ENCODE assay signal across 21 cellular contexts in the genomic region with DNA sequence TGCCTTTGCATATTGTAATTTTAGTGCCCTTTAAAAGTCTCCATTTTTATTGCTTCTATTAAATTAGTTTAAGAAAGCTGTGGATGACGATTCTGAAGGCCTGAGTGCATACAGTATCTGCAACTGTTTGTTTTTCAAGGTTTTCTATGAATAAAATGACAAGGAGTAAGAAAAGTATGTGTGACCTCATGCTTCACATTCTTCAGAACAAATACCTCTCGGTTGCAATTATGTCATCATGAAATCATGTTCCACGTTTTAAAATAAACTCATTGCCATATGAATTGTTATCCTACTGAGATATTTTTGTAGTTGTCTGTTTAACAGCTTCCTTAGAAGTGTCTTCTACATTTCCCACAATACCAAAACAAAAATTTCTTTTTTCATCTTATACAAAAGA.
DNase-seq lines count a peak whose midpoint lies in the region; ATAC-seq, FAIRE-seq and TF ChIP-seq lines count a peak whose summit lies in the region.
"Had no signal": no experiment of that assay in that cellular context is flagged by ENCODE, and none has a peak within 500 bp of the region (broad histone marks: within the 10 kb centered on the region; RNA-seq: fewer than 3 reads in every experiment).

No MANE protein-coding gene starts in this region.

- WGBS in HepG2 (ENCODE audit: low lambda C conversion rate) = 3% methylated on average over 3 of the region's 3 CpGs
- WGBS in right lobe of liver (ENCODE audit: insufficient coverage, low coverage, low lambda C conversion rate, missing lambda C conversion rate) = 28% methylated on average over 3 of the region's 3 CpGs
- no CpG with 5 or more reads among the region's 3 CpGs for WGBS in mesenchymal stem cell

- H3K4me3 ChIP-seq in HepG2 (replicated peaks in 1 of 3; ENCODE audit: insufficient read depth in 1 of 3, low read depth in 2 of 3, low read length in 3 of 3) = no peak overlapping the region
- no peak overlapping the region for H3K4me3 ChIP-seq in right lobe of liver
- no peak overlapping the region for H3K4me3 ChIP-seq in epithelial cell of proximal tubule (ENCODE audit: low read depth, low read length)
- H3K4me3 ChIP-seq in mesenchymal stem cell (ENCODE audit: insufficient read depth in 1 of 2, low read depth in 1 of 2, low read length in 2 of 2) = no peak overlapping the region
- no peak overlapping the region for H3K4me3 ChIP-seq in dorsolateral prefrontal cortex
- H3K4me3 ChIP-seq: BLaER1, GM12878 had no signal

- ATAC-seq in HepG2 = no peak
- no peak for ATAC-seq in right lobe of liver
- no peak for ATAC-seq in HG02571 (IDR thresholded peaks at IDR 0.05; ENCODE audit: unreplicated experiment)
- ATAC-seq: GM12878, PC-3 had no signal

- H3K4me1 ChIP-seq in HepG2 (ENCODE audit: insufficient read depth, low read length) (no peaks in the 10 kb centered on the region), right lobe of liver (no peaks in the 10 kb centered on the region), mesenchymal stem cell (ENCODE audit: control insufficient read depth, insufficient read depth, low read depth, low read length) (peaks cover 5% of the 10 kb centered on the region)
- H3K4me1 ChIP-seq: BLaER1 had no signal

- no peak for TF ChIP-seq POLR2A in HepG2 (IDR thresholded peaks at IDR 0.05; ENCODE audit: insufficient read depth in 1 of 2, low read depth in 2 of 2, low read length in 2 of 2)
- no peak for TF ChIP-seq POLR2A in right lobe of liver (IDR thresholded peaks at IDR 0.05)

- H3K79me1 ChIP-seq in mesenchymal stem cell (replicated peaks; ENCODE audit: low read length, poor library complexity, severe bottlenecking) = no peaks in the 10 kb centered on the region

- no peak overlapping the region for H4K91ac ChIP-seq in mesenchymal stem cell (ENCODE audit: low read length)

- POLR2A ChIA-PET in HepG2 (lab: Yijun Ruan, JAX) = no interaction called here

- CTCF ChIA-PET in HepG2 (lab: Yijun Ruan, JAX; ENCODE audit: low intra/inter-chr PET ratio, low total read pairs) = no interaction called here

- TF ChIP-seq CTCF in HepG2 (CRISPR knock-in tag; IDR thresholded peaks at IDR 0.05) (no peak), right lobe of liver (IDR thresholded peaks at IDR 0.05) (no peak), epithelial cell of proximal tubule (conservative IDR thresholded peaks at IDR 0.05; ENCODE audit: low read depth, low read length) (no peak), D721Med (IDR thresholded peaks at IDR 0.05; ENCODE audit: insufficient read depth, missing control alignments) (no peak), dorsolateral prefrontal cortex (IDR thresholded peaks at IDR 0.05 in 54 of 56, conservative IDR thresholded peaks at IDR 0.05 in 2 of 56; ENCODE audit: low read depth in 1 of 56, partially characterized antibody in 56 of 56) (no peak)

- in situ Hi-C loops in HepG2 (cut with HindIII; ENCODE audit: extremely low pct_ligation_motif_present, low pct_unique_long_range_greater_than_20kb) = no loop called here

- no peak overlapping the region for H3K4me2 ChIP-seq in HepG2 (ENCODE audit: low read depth, low read length)
- no peak overlapping the region for H3K4me2 ChIP-seq in mesenchymal stem cell (ENCODE audit: low read length, poor library complexity, severe bottlenecking)
- H3K4me2 ChIP-seq: BLaER1 had no signal

- no peak overlapping the region for H3K4ac ChIP-seq in mesenchymal stem cell (ENCODE audit: low read depth in 1 of 2, low read length in 2 of 2)

- FAIRE-seq in HepG2 (lab: Jason Lieb, UNC) (no peak), D721Med (lab: Jason Lieb, UNC) (no peak)
- FAIRE-seq: G401.6, GM12878 had no signal

- no peaks in the 10 kb centered on the region; a peak in 1 of 5 replicates for H3K27me3 ChIP-seq in HepG2 (ENCODE audit: control insufficient read depth in 1 of 2, insufficient read depth in 2 of 2, low read length in 2 of 2)
- H3K27me3 ChIP-seq in right lobe of liver = no peaks in the 10 kb centered on the region
- no peaks in the 10 kb centered on the region for H3K27me3 ChIP-seq in mesenchymal stem cell (ENCODE audit: control insufficient read depth in 1 of 2, insufficient read depth in 1 of 2, low read length in 2 of 2)
- H3K27me3 ChIP-seq in dorsolateral prefrontal cortex = no peaks in the 10 kb centered on the region
- H3K27me3 ChIP-seq: BLaER1 had no signal

- H2BK12ac ChIP-seq in mesenchymal stem cell (ENCODE audit: low read length in 2 of 2) = no peak overlapping the region

- H3K27ac ChIP-seq in HepG2 (ENCODE audit: extremely low read length, insufficient read depth, low read length) (no peak overlapping the region), right lobe of liver (no peak overlapping the region), mesenchymal stem cell (ENCODE audit: low read length, poor library complexity, severe bottlenecking) (peak overlapping the region; percentile 87), dorsolateral prefrontal cortex (no peak overlapping the region)
- H3K27ac ChIP-seq: 22Rv1, BLaER1 had no signal

- H3K9me3 ChIP-seq in HepG2 (ENCODE audit: low read length) = no peaks in the 10 kb centered on the region
- no peaks in the 10 kb centered on the region for H3K9me3 ChIP-seq in right lobe of liver
- peaks cover 3% of the 10 kb centered on the region for H3K9me3 ChIP-seq in mesenchymal stem cell (ENCODE audit: control insufficient read depth, low read length)
- H3K9me3 ChIP-seq: BLaER1 had no signal

- H3K23ac ChIP-seq in mesenchymal stem cell (ENCODE audit: low read length in 2 of 2) = no peak overlapping the region

- H3K9ac ChIP-seq in HepG2 (ENCODE audit: insufficient read depth, low read depth, low read length) (no peak overlapping the region), mesenchymal stem cell (ENCODE audit: low read length) (no peak overlapping the region)
- H3K9ac ChIP-seq: BLaER1 had no signal

- BruUV-seq in HepG2 (replicated peaks; lab: Mats Ljungman, UMichigan) = no TSS peak

- H3K14ac ChIP-seq in mesenchymal stem cell (ENCODE audit: low read length in 2 of 2) = no peak overlapping the region

- TF ChIP-seq RAD21 in HepG2 (CRISPR knock-in tag; IDR thresholded peaks at IDR 0.05) = no peak

- intact Hi-C loops in HepG2 (cut with micrococcal nuclease; ENCODE audit: unreplicated experiment) (no loop called here), right lobe of liver (cut with DNase I) (no loop called here), dorsolateral prefrontal cortex (cut with DNase I) (no loop called here)

- H3K36me3 ChIP-seq in HepG2 (replicated peaks in 1 of 2; ENCODE audit: control insufficient read depth in 1 of 2, insufficient read depth in 2 of 2, low read length in 2 of 2) (no peaks in the 10 kb centered on the region), right lobe of liver (no peaks in the 10 kb centered on the region), mesenchymal stem cell (ENCODE audit: control insufficient read depth in 1 of 2, insufficient read depth in 2 of 2, low read depth in 1 of 2, low read length in 2 of 2) (no peaks in the 10 kb centered on the region)
- H3K36me3 ChIP-seq: BLaER1 had no signal

- H2BK15ac ChIP-seq in mesenchymal stem cell (ENCODE audit: low read depth, poor library complexity, severe bottlenecking) = no peak overlapping the region

- no peak overlapping the region for H2BK5ac ChIP-seq in mesenchymal stem cell (ENCODE audit: low read depth, low read length, poor library complexity, severe bottlenecking)

- no peaks in the 10 kb centered on the region for H4K20me1 ChIP-seq in HepG2 (ENCODE audit: insufficient read depth, low read length)
- H4K20me1 ChIP-seq: BLaER1 had no signal

- no peak overlapping the region for H2AFZ ChIP-seq in HepG2 (ENCODE audit: low read length)
- H2AFZ ChIP-seq in mesenchymal stem cell (ENCODE audit: low read depth, low read length) = no peak overlapping the region

- TF ChIP-seq EP300 in HepG2 (IDR thresholded peaks at IDR 0.05; ENCODE audit: low read depth in 2 of 2, low read length in 2 of 2) (no peak), HepG2 (CRISPR knock-in tag; IDR thresholded peaks at IDR 0.05; ENCODE audit: borderline replicate concordance) (no peak)

- H3K79me2 ChIP-seq in HepG2 (ENCODE audit: insufficient read depth, low read length) = no peaks in the 10 kb centered on the region

- no peak for DNase-seq in HepG2 (ENCODE audit: low spot score)
- no peak for DNase-seq in right lobe of liver
- peak; percentile 46 for DNase-seq in epithelial cell of proximal tubule (ENCODE audit: low read depth)
- DNase-seq in mesenchymal stem cell = peak; percentile 8
- DNase-seq in D721Med (ENCODE audit: insufficient read length, low spot score) = no peak
- no peak for DNase-seq in stimulated activated naive CD4-positive, alpha-beta T cell treated with Interleukin-2 at 50 U/mL for 16 hours (lab: John Stamatoyannopoulos, UW)
- no peak for DNase-seq in dorsolateral prefrontal cortex
- DNase-seq: CD8-positive, alpha-beta memory T cell; DND-41; HCEC 1CT; KBM-7; NCI-H1436; NCI-H2081 treated with DMSO at 0.1 percent for 48 hours; NCI-H510A treated with DMSO at 0.1 percent for 48 hours; NCI-H82; PC-3 had no signal

- no peak overlapping the region for H2BK120ac ChIP-seq in mesenchymal stem cell (ENCODE audit: low read depth, low read length)

- no peak overlapping the region for H3K18ac ChIP-seq in mesenchymal stem cell (ENCODE audit: low read depth in 1 of 2, low read length in 2 of 2)

- no peak overlapping the region for H2AK5ac ChIP-seq in mesenchymal stem cell (ENCODE audit: low read length, severe bottlenecking)

- no peak overlapping the region for H4K8ac ChIP-seq in mesenchymal stem cell (ENCODE audit: low read length)

TF ChIP-seq in HepG2, 621 proteins besides CTCF, POLR2A, EP300 and RAD21:
- TF ChIP-seq ZNF775 (CRISPR knock-in tag; IDR thresholded peaks at IDR 0.05; ENCODE audit: borderline replicate concordance) = no peak
- TF ChIP-seq CREB1 (IDR thresholded peaks at IDR 0.05) = 0 out of 2 replicates have a peak, but pooled peaks have one; percentile 27
- no peak for TF ChIP-seq CREB1 (CRISPR knock-in tag; IDR thresholded peaks at IDR 0.05)
- TF ChIP-seq ATF7 (IDR thresholded peaks at IDR 0.05) = peak; percentile 13; the same call in 1 of the 2 replicates
- TF ChIP-seq ATF7 (CRISPR knock-in tag; IDR thresholded peaks at IDR 0.05) = no peak

Comparison
In these comparisons a context has a peak if more than half of its experiments do, and no peak if none do; other contexts are left out.
1. DNase-seq: peak in epithelial cell of proximal tubule (single experiment) and mesenchymal stem cell (single experiment); none in HepG2 (single experiment), right lobe of liver (0 of 3), D721Med (single experiment), stimulated activated naive CD4-positive, alpha-beta T cell treated with Interleukin-2 at 50 U/mL for 16 hours (single experiment) and dorsolateral prefrontal cortex (0 of 10).